Comparison of ENCODE assay signal across 16 cellular contexts in genomic region chr6:106083618-106084017, GRCh38. TPM values are rescaled to one million over a fixed set of nuclear protein-coding genes. Genes with fewer than 3 reads are reported as not detected.
A peak's percentile ranks its signal among the peaks of the same experiment; 100 is the strongest.
DNase-seq lines count a peak whose midpoint lies in the region; ATAC-seq and TF ChIP-seq lines count a peak whose summit lies in the region.
"Had no signal": no experiment of that assay in that cellular context is flagged by ENCODE, and none has a peak within 500 bp of the region (broad histone marks: within the 10 kb centered on the region; RNA-seq: fewer than 3 reads in every experiment).

No MANE protein-coding gene starts in this region.

- intact Hi-C loops in MCF 10A (cut with micrococcal nuclease) (loop anchor here (1.0 kb wide), 1 partner anchor 599 kb away; no protein-coding TSS in a partner anchor), breast epithelium (cut with DNase I; ENCODE audit: low total_unique reads) (no loop called here)

- ATAC-seq in HG02970 (IDR thresholded peaks at IDR 0.05; ENCODE audit: low FRiP score, unreplicated experiment), result no peak
- ATAC-seq: body of pancreas had no signal

- no peak for DNase-seq in MCF 10A (ENCODE audit: unreplicated experiment)
- DNase-seq in breast epithelium (ENCODE audit: low spot score in 2 of 2), result no peak
- DNase-seq in epithelial cell of prostate (ENCODE audit: low read depth, low spot score), result no peak
- no peak for DNase-seq in GM19240 (ENCODE audit: insufficient read length, low spot score)
- no peak for DNase-seq in NK-92 (lab: John Stamatoyannopoulos, UW; ENCODE audit: unreplicated experiment)
- DNase-seq: body of pancreas; effector CD4-positive, alpha-beta T cell; H9; NCI-H446 treated with DMSO at 0.1 percent for 48 hours; stimulated activated CD4-positive, alpha-beta T cell treated with anti-CD3 and anti-CD28 coated beads, Interleukin-2, amount 100 ng/mL, for 48 hours; stimulated activated naive B cell treated with anti-CD40 and anti-IgM and Interleukin-4, amounts not matched to agents 10 μg/mL and 1 μg/mL and 100 μg/mL, for 72 hours; T-helper 9 cell had no signal

- H3K4me1 Mint-ChIP-seq in MCF 10A (ENCODE audit: insufficient read depth, unreplicated experiment), result peaks cover 44% of the 10 kb centered on the region

- H3K36me3 ChIP-seq in breast epithelium (no peaks in the 10 kb centered on the region), OCI-LY1 (ENCODE audit: insufficient read depth, low read length) (no peaks in the 10 kb centered on the region), subcutaneous abdominal adipose tissue (ENCODE audit: control insufficient read depth in 5 of 5, insufficient read depth in 5 of 5, low read length in 5 of 5) (no peaks in the 10 kb centered on the region)

- BruUV-seq in MCF 10A (replicated peaks; lab: Mats Ljungman, UMichigan), result no TSS peak

- peak overlapping the region; percentile 77 for H3K27ac Mint-ChIP-seq in MCF 10A (ENCODE audit: low read depth, unreplicated experiment)
- H3K27ac Mint-ChIP-seq: H9 had no signal

- H4K20me1 ChIP-seq in OCI-LY1 (ENCODE audit: insufficient read depth, low read length), result no peaks in the 10 kb centered on the region

- TF ChIP-seq CTCF in MCF 10A (IDR thresholded peaks at IDR 0.05; ENCODE audit: unreplicated experiment), result no peak
- TF ChIP-seq CTCF in breast epithelium (IDR thresholded peaks at IDR 0.05), result no peak
- no peak for TF ChIP-seq CTCF in OCI-LY1 (IDR thresholded peaks at IDR 0.05; ENCODE audit: low read length)

- no peak overlapping the region for H2AFZ ChIP-seq in OCI-LY1 (ENCODE audit: low read length)

- H3K9me3 ChIP-seq in breast epithelium (no peaks in the 10 kb centered on the region), OCI-LY1 (ENCODE audit: low read length) (no peaks in the 10 kb centered on the region), subcutaneous abdominal adipose tissue (ENCODE audit: control insufficient read depth in 5 of 5, low read length in 5 of 5) (no peaks in the 10 kb centered on the region)
- H3K9me3 ChIP-seq: body of pancreas had no signal

- H3K9ac ChIP-seq in OCI-LY1 (ENCODE audit: low read length), result no peak overlapping the region
- H3K9ac ChIP-seq in subcutaneous abdominal adipose tissue (ENCODE audit: low read length in 5 of 5), result no peak overlapping the region

- H3K4me2 ChIP-seq in OCI-LY1 (ENCODE audit: low read length), result no peak overlapping the region

- no peaks in the 10 kb centered on the region for H3K27me3 Mint-ChIP-seq in MCF 10A (ENCODE audit: insufficient read depth, unreplicated experiment)

- no peak overlapping the region for H3K4me3 Mint-ChIP-seq in MCF 10A (ENCODE audit: unreplicated experiment)
- H3K4me3 Mint-ChIP-seq: H9; stimulated activated naive B cell treated with anti-CD40 and anti-IgM and Interleukin-4, amounts not matched to agents 10 μg/mL and 1 μg/mL and 100 μg/mL, for 72 hours had no signal

- H3F3A ChIP-seq in OCI-LY1 (ENCODE audit: insufficient read depth, low read length), result no peaks in the 10 kb centered on the region; the same call in 1 of the 2 replicates

- POLR2A ChIA-PET in MCF 10A (lab: Yijun Ruan, JAX), result interaction anchor here (0.6 to 1.2 kb wide), 7 partner anchors 14 to 572 kb away, joined by 3 to 4 read pairs (median 4); no protein-coding TSS in a partner anchor

- H3K27ac ChIP-seq in breast epithelium (peak overlapping the region in 1 of 2 donors; percentile 92), OCI-LY1 (ENCODE audit: low read depth, low read length, poor library complexity, severe bottlenecking) (peak overlapping the region; percentile 75), epithelial cell of prostate (peak overlapping the region; percentile 97), subcutaneous abdominal adipose tissue (ENCODE audit: low read depth, low read length) (peak overlapping the region; percentile 24)

- CTCF ChIA-PET in MCF 10A (lab: Yijun Ruan, JAX), result interaction anchor here (0.6 to 2.7 kb wide), 11 partner anchors 13 to 600 kb away, joined by 3 to 10 read pairs (median 4); no protein-coding TSS in a partner anchor

- no peaks in the 10 kb centered on the region for H3K9me3 Mint-ChIP-seq in MCF 10A (ENCODE audit: unreplicated experiment)
- H3K9me3 Mint-ChIP-seq: H9; stimulated activated naive B cell treated with anti-CD40 and anti-IgM and Interleukin-4, amounts not matched to agents 10 μg/mL and 1 μg/mL and 100 μg/mL, for 72 hours had no signal

- peaks cover 6% of the 10 kb centered on the region for H3K36me3 Mint-ChIP-seq in MCF 10A (ENCODE audit: insufficient read depth, unreplicated experiment)
- H3K36me3 Mint-ChIP-seq: stimulated activated naive B cell treated with anti-CD40 and anti-IgM and Interleukin-4, amounts not matched to agents 10 μg/mL and 1 μg/mL and 100 μg/mL, for 72 hours had no signal

- no peaks in the 10 kb centered on the region for H3K9me2 ChIP-seq in OCI-LY1 (ENCODE audit: low read depth, low read length)

- no peaks in the 10 kb centered on the region for H3K4me1 ChIP-seq in breast epithelium
- peaks cover 39% of the 10 kb centered on the region for H3K4me1 ChIP-seq in OCI-LY1 (ENCODE audit: insufficient read depth, low read length, severe bottlenecking)
- peaks cover 0 to 40% (median 32%) of the 10 kb centered on the region in 5 donors for H3K4me1 ChIP-seq in subcutaneous abdominal adipose tissue (ENCODE audit: control insufficient read depth in 5 of 5, insufficient read depth in 5 of 5, low read length in 5 of 5)

- H3K4me3 ChIP-seq in breast epithelium, result no peak overlapping the region
- no peak overlapping the region for H3K4me3 ChIP-seq in OCI-LY1 (ENCODE audit: low read depth, low read length, poor library complexity, severe bottlenecking)
- H3K4me3 ChIP-seq in subcutaneous abdominal adipose tissue (ENCODE audit: low read depth in 1 of 5, low read length in 5 of 5), result no peak overlapping the region
- H3K4me3 ChIP-seq: body of pancreas had no signal

- TF ChIP-seq POLR2A in breast epithelium (IDR thresholded peaks at IDR 0.05), result no peak

- no peaks in the 10 kb centered on the region for H3K79me2 ChIP-seq in OCI-LY1 (ENCODE audit: insufficient read depth, low read length)

- H3K27me3 ChIP-seq in breast epithelium (no peaks in the 10 kb centered on the region), OCI-LY1 (ENCODE audit: insufficient read depth, low read length) (no peaks in the 10 kb centered on the region), subcutaneous abdominal adipose tissue (ENCODE audit: control insufficient read depth in 5 of 5, insufficient read depth in 4 of 5, low read length in 5 of 5) (peaks cover 0 to 11% (median 9%) of the 10 kb centered on the region in 5 donors)
- H3K27me3 ChIP-seq: body of pancreas had no signal

RNA-seq across cellular contexts. Expression of gene PRDM1, which starts 2.5 kb away (rescaled TPM):
- total RNA-seq in MCF 10A (2022), result 12.6 and 13.1 TPM in 2 replicates
- 10 to 100 TPM in 2 of 3 donors, 1 to 10 TPM in 1; 6.9 to 16.0 (median 13.1) TPM for total RNA-seq in breast epithelium
- total RNA-seq: G401 had no signal
